ENCODE assay signal across 15 cellular contexts in the genomic region with DNA sequence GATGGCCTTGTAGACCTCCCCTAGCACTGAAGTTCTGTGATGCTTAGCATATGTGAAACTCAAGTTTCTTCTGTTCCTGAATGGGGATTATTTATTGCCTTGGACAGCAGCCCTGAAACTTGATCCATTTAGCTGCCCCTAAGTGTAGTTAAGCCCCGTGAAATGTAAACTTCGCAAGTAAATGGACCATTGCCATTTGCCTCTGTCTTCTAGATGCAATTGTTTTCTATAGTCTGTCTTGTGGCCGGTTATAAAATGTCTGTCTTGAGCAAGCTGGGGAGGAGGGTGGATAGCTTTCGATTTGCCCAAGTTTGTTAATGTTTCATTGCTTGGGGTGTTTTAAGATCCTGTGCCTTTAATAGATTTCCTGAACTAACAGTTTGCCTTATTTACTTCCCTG.
A peak's percentile ranks its signal among the peaks of the same experiment; 100 is the strongest.
DNase-seq lines count a peak whose midpoint lies in the region; ATAC-seq lines count a peak whose summit lies in the region.
"Had no signal": no experiment of that assay in that cellular context is flagged by ENCODE, and none has a peak within 500 bp of the region (broad histone marks: within the 10 kb centered on the region; RNA-seq: fewer than 3 reads in every experiment).

No MANE protein-coding gene starts in this region.

- ATAC-seq in GM18519 (IDR thresholded peaks at IDR 0.05; ENCODE audit: low FRiP score, unreplicated experiment): no peak
- ATAC-seq: natural killer cell had no signal

- peak in 2 of 3 experiments; percentile 40 to 69 for DNase-seq in NCI-H1417 (lab: John Stamatoyannopoulos, UW)
- no peak for DNase-seq in NCI-H1417 treated with DMSO at 0.1 percent for 48 hours (lab: John Stamatoyannopoulos, UW)
- peak; percentile 16 for DNase-seq in amniotic stem cell (lab: John Stamatoyannopoulos, UW)
- DNase-seq in glomerular visceral epithelial cell (ENCODE audit: extremely low spot score): peak; percentile 1
- peak; percentile 43 for DNase-seq in stromal cell of bone marrow (ENCODE audit: low read depth)
- no peak for DNase-seq in NCI-H446 (lab: John Stamatoyannopoulos, UW)
- DNase-seq in activated CD8-positive, alpha-beta memory T cell treated with anti-CD3 and anti-CD28 coated beads for 24 hours: no peak
- DNase-seq: 8988T; activated CD8-positive, alpha-beta memory T cell treated with anti-CD3 and anti-CD28 coated beads, Interleukin-2, amount 50 U/mL, for 48 hours; kidney glomerular epithelial cell; natural killer cell; NCI-H2029 treated with DMSO at 0.1 percent for 48 hours; testis; WERI-Rb-1 had no signal

Comparison
In these comparisons a context has a peak if more than half of its experiments do, and no peak if none do; other contexts are left out.
1. DNase-seq: peak in NCI-H1417 (2 of 3), amniotic stem cell (single experiment), glomerular visceral epithelial cell (single experiment) and stromal cell of bone marrow (single experiment); none in NCI-H1417 treated with DMSO at 0.1 percent for 48 hours (single experiment), NCI-H446 (0 of 2) and activated CD8-positive, alpha-beta memory T cell treated with anti-CD3 and anti-CD28 coated beads for 24 hours (single experiment).